Comparison of ENCODE assay signal across 8 cellular contexts in the genomic region with DNA sequence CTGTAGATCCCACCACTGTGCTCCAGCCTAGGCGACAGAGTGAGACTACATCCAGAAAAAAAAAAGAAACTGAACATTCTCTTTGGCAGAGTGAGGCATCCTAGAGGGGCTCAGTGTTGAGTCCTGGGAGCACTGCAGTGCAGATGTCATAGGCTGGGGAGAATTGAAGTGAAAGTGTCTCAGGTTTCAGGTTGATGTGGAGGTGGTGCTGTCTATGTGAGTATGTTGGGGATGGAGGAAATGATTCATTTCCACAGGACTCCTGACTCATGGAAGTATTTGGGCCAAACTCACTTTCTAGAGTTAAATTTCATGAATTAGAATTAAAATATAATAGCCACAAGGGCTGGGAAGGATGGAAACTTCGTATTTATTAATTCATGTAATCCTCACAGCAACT.
DNase-seq lines count a peak whose midpoint lies in the region; ATAC-seq and TF ChIP-seq lines count a peak whose summit lies in the region.

No MANE protein-coding gene starts in this region.

- H4K20me1 ChIP-seq in smooth muscle cell (ENCODE audit: low read depth) = no peaks in the 10 kb centered on the region

- no peak overlapping the region for H2AFZ ChIP-seq in smooth muscle cell (ENCODE audit: low read depth)

- no peak for TF ChIP-seq CTCF in GM12865 (IDR thresholded peaks at IDR 0.05; ENCODE audit: insufficient read depth, low read depth, low read length, missing control alignments)
- TF ChIP-seq CTCF in brain microvascular endothelial cell (IDR thresholded peaks at IDR 0.05; ENCODE audit: low read depth, low read length, missing control alignments) = no peak
- TF ChIP-seq CTCF in smooth muscle cell (IDR thresholded peaks at IDR 0.05; ENCODE audit: borderline replicate concordance, insufficient read depth, poor library complexity, severe bottlenecking) = no peak

- 75% methylated on average over 2 of the region's 2 CpGs for WGBS in smooth muscle cell (ENCODE audit: low lambda C conversion rate)

- H3K4me2 ChIP-seq in smooth muscle cell = peak overlapping the region; percentile 70

- no peak overlapping the region for H3K4me3 ChIP-seq in GM12865 (ENCODE audit: low read depth, low read length)
- no peak overlapping the region for H3K4me3 ChIP-seq in brain microvascular endothelial cell (ENCODE audit: low read depth, low read length)
- no peak overlapping the region for H3K4me3 ChIP-seq in smooth muscle cell

- H3K9me3 ChIP-seq in smooth muscle cell (replicated peaks; ENCODE audit: low read depth) = no peaks in the 10 kb centered on the region

- H3K27ac ChIP-seq in brain microvascular endothelial cell (peak overlapping the region; percentile 91), smooth muscle cell (ENCODE audit: low read depth) (peak overlapping the region; percentile 87)

- in situ Hi-C loops in brain microvascular endothelial cell (cut with HindIII; ENCODE audit: low pct_ligation_motif_present, low sequenced_read_pairs) = no loop called here

- H3F3A ChIP-seq in smooth muscle cell (ENCODE audit: low read depth) = no peaks in the 10 kb centered on the region

- ATAC-seq in HG03442 (IDR thresholded peaks at IDR 0.05; ENCODE audit: unreplicated experiment) = peak; percentile 54

- peak; percentile 58 for DNase-seq in GM12865 (ENCODE audit: low read depth)
- peak; percentile 94 for DNase-seq in brain microvascular endothelial cell
- DNase-seq in smooth muscle cell (lab: John Stamatoyannopoulos, UW; ENCODE audit: unreplicated experiment) = no peak
- no peak for DNase-seq in inferior parietal cortex (ENCODE audit: extremely low spot score)
- DNase-seq in cardiac septum (ENCODE audit: low spot score) = no peak
- DNase-seq in SKM-1 (lab: John Stamatoyannopoulos, UW; ENCODE audit: unreplicated experiment) = no peak
- DNase-seq in NCI-H1417 treated with DMSO at 0.1 percent for 48 hours (lab: John Stamatoyannopoulos, UW) = no peak

- intact Hi-C loops in cardiac septum (cut with DNase I) = no loop called here

- H3K79me2 ChIP-seq in smooth muscle cell (ENCODE audit: low read depth) = no peaks in the 10 kb centered on the region

- peak overlapping the region; percentile 55 for H3K9ac ChIP-seq in smooth muscle cell (ENCODE audit: low read depth)

- H3K27me3 ChIP-seq in brain microvascular endothelial cell (replicated peaks) (no peaks in the 10 kb centered on the region), smooth muscle cell (ENCODE audit: low read depth) (no peaks in the 10 kb centered on the region)

- peaks cover 15% of the 10 kb centered on the region for H3K4me1 ChIP-seq in smooth muscle cell (ENCODE audit: low read depth)

- H3K36me3 ChIP-seq in brain microvascular endothelial cell (replicated peaks) (no peaks in the 10 kb centered on the region), smooth muscle cell (ENCODE audit: low read depth) (no peaks in the 10 kb centered on the region)

Comparison
In these comparisons a context has a peak if more than half of its experiments do, and no peak if none do; other contexts are left out.
1. DNase-seq: peak in GM12865 (single experiment) and brain microvascular endothelial cell (single experiment); none in smooth muscle cell (single experiment), inferior parietal cortex (single experiment), cardiac septum (single experiment), SKM-1 (single experiment) and NCI-H1417 treated with DMSO at 0.1 percent for 48 hours (single experiment).